Comparison of ENCODE assay signal across 14 cellular contexts in the genomic region with DNA sequence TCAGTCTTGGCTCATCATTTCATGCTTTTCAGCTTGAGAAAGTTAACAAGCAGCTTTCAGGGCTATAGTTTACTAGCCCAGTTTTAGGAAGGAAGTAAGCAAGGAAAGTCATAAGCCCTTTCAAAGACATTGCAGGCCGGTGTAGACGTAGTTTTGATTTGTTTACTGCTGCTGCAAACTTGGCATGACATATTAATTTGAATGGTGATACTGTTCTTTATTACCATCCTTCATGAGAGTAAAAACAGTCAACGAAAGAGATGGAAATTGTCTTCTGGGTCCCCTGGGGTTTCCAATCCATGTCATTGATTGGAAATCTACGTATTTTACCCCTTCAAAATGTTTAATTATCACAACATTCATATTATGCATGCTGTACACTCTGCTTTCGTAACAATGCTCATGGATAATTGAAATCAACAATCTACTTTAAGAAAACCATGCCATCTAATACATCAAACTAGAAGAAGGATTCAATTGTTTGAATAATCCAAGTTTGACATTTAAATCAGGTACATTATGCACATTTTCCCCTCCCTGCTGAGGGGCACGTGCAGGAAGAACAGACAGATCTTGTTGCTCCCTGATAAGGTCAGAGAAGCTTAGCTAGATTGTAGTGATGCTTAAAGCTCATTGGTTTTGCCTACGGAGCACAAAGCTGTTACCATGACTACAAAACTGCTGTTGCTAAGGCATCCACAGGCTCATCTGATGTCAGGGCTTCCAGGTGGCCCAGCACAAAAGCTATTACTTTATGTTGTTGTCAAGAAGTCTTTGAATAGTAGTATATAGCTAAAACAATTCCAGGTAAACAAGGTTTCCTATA.
DNase-seq lines count a peak whose midpoint lies in the region; ATAC-seq and TF ChIP-seq lines count a peak whose summit lies in the region.
"Had no signal": no experiment of that assay in that cellular context is flagged by ENCODE, and none has a peak within 500 bp of the region (broad histone marks: within the 10 kb centered on the region; RNA-seq: fewer than 3 reads in every experiment).

No MANE protein-coding gene starts in this region.

- H3K27me3 ChIP-seq in foreskin keratinocyte: peaks cover 8% of the 10 kb centered on the region

- peak; percentile 60 for ATAC-seq in HG03175 (IDR thresholded peaks at IDR 0.05; ENCODE audit: unreplicated experiment)
- peak; percentile 19 for ATAC-seq in foreskin keratinocyte
- ATAC-seq in GM21360 (IDR thresholded peaks at IDR 0.05; ENCODE audit: unreplicated experiment): no peak
- ATAC-seq in HG02884 (IDR thresholded peaks at IDR 0.05; ENCODE audit: unreplicated experiment): no peak

- no peaks in the 10 kb centered on the region for H3K4me1 ChIP-seq in foreskin keratinocyte

- TF ChIP-seq CTCF in foreskin keratinocyte (conservative IDR thresholded peaks at IDR 0.05): no peak

- DNase-seq in Ammon's horn (ENCODE audit: low spot score) (peak; percentile 77), NCI-H526 treated with DMSO at 0.1 percent for 48 hours (lab: John Stamatoyannopoulos, UW) (peak; percentile 75), foreskin keratinocyte (no peak), germinal center (ENCODE audit: low spot score) (no peak), NCI-H2081 (lab: John Stamatoyannopoulos, UW) (no peak)
- DNase-seq: activated T-cell treated with anti-CD3 and anti-CD28 coated beads, Interleukin-2, amount 50 U/mL, for 1 hour; amniotic stem cell; DMS79; stimulated activated CD4-positive, alpha-beta T cell treated with anti-CD3 and anti-CD28 coated beads, Interleukin-4, amount 100 ng/mL, for 4 hours; stimulated activated naive CD4-positive, alpha-beta T cell; WERI-Rb-1 had no signal

- no peak overlapping the region for H3K27ac ChIP-seq in foreskin keratinocyte
- H3K27ac ChIP-seq: WERI-Rb-1 had no signal

Comparison
In these comparisons a context has a peak if more than half of its experiments do, and no peak if none do; other contexts are left out.
1. DNase-seq: peak in Ammon's horn (single experiment) and NCI-H526 treated with DMSO at 0.1 percent for 48 hours (single experiment); none in foreskin keratinocyte (0 of 2), germinal center (single experiment) and NCI-H2081 (0 of 2).
2. ATAC-seq: peak in HG03175 (single experiment) and foreskin keratinocyte (single experiment); none in GM21360 (single experiment) and HG02884 (single experiment).